ENCODE assay signal across 1 cellular context in genomic region chr7:41421056-41421455, GRCh38.
TF ChIP-seq lines count a peak whose summit lies in the region.

No MANE protein-coding gene starts in this region.

TF ChIP-seq in GM23338, 12 proteins besides CTCF, POLR2A, EP300 and RAD21 (continued from another document):
- TF ChIP-seq ZNF462 (CRISPR knock-in tag; IDR thresholded peaks at IDR 0.05) (no peak), NANOG (IDR thresholded peaks at IDR 0.05; ENCODE audit: borderline replicate concordance) (no peak)
